In the genomic region with DNA sequence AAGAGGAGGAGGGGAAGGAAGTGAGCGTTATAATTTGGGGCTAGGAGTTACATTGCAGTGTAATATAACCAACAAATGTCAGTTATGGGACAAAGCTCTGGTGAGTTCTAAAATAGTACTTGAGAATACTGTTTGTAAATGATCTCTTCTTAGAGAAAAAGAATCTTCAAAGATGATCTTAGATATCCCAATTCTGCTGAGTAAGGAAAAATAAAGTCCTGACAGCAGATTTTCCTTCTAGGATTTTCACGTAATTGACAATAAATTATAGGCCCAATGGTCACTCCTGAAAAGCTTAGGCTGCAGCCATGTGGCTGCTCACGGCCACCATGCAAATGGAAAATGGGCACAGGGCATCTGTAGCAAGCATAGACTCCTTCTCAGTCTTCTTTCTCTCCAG, we compare ENCODE assay signal across 22 cellular contexts.
DNase-seq lines count a peak whose midpoint lies in the region; ATAC-seq, FAIRE-seq and TF ChIP-seq lines count a peak whose summit lies in the region.
"Had no signal": no experiment of that assay in that cellular context is flagged by ENCODE, and none has a peak within 500 bp of the region (broad histone marks: within the 10 kb centered on the region; RNA-seq: fewer than 3 reads in every experiment).

No MANE protein-coding gene starts in this region.

- H3K9me3 ChIP-seq in HepG2 (ENCODE audit: low read length) (no peaks in the 10 kb centered on the region), right lobe of liver (no peaks in the 10 kb centered on the region), Loucy (ENCODE audit: insufficient read depth, low read depth, low read length) (no peaks in the 10 kb centered on the region), sigmoid colon (no peaks in the 10 kb centered on the region), left lung (no peaks in the 10 kb centered on the region)
- H3K9me3 ChIP-seq: BE2C, Caco-2 had no signal

- BruUV-seq in HepG2 (replicated peaks; lab: Mats Ljungman, UMichigan): no TSS peak

- ATAC-seq in HepG2 (no peak), right lobe of liver (no peak), left lung (no peak)
- ATAC-seq: CD8-positive, alpha-beta T cell; HCT116 had no signal

- H3K36me3 Mint-ChIP-seq in glutamatergic neuron (ENCODE audit: unreplicated experiment): peaks cover 4% of the 10 kb centered on the region
- H3K36me3 Mint-ChIP-seq: CD4-positive, CD25-positive, alpha-beta regulatory T cell; CD8-positive, alpha-beta T cell had no signal

- H3K27ac Mint-ChIP-seq in glutamatergic neuron (ENCODE audit: unreplicated experiment): no peak overlapping the region
- H3K27ac Mint-ChIP-seq: CD4-positive, CD25-positive, alpha-beta regulatory T cell; CD8-positive, alpha-beta T cell; H9 had no signal

- no peak overlapping the region for H3K4me3 ChIP-seq in HepG2 (replicated peaks in 1 of 3; ENCODE audit: insufficient read depth in 1 of 3, low read depth in 2 of 3, low read length in 3 of 3)
- no peak overlapping the region for H3K4me3 ChIP-seq in right lobe of liver
- peak overlapping the region; percentile 40 for H3K4me3 ChIP-seq in Loucy (ENCODE audit: low read length, poor library complexity, severe bottlenecking)
- no peak overlapping the region for H3K4me3 ChIP-seq in sigmoid colon
- H3K4me3 ChIP-seq in left lung: no peak overlapping the region
- H3K4me3 ChIP-seq: GM23248 had no signal

- TF ChIP-seq EP300 in HepG2 (IDR thresholded peaks at IDR 0.05; ENCODE audit: low read depth in 2 of 2, low read length in 2 of 2) (no peak), HepG2 (CRISPR knock-in tag; IDR thresholded peaks at IDR 0.05; ENCODE audit: borderline replicate concordance) (no peak), sigmoid colon (IDR thresholded peaks at IDR 0.05) (no peak)

- H3K9ac ChIP-seq in HepG2 (ENCODE audit: insufficient read depth, low read depth, low read length) (no peak overlapping the region), Loucy (ENCODE audit: low read depth, low read length, poor library complexity, severe bottlenecking) (peak overlapping the region; percentile 51)
- H3K9ac ChIP-seq: GM23248 had no signal

- H3K27ac ChIP-seq in HepG2 (ENCODE audit: extremely low read length, insufficient read depth, low read length): no peak overlapping the region
- no peak overlapping the region for H3K27ac ChIP-seq in right lobe of liver
- H3K27ac ChIP-seq in sigmoid colon: no peak overlapping the region
- no peak overlapping the region for H3K27ac ChIP-seq in left lung
- H3K27ac ChIP-seq: 22Rv1, C4-2B, GM23248 had no signal

- DNase-seq in HepG2 (ENCODE audit: low spot score): no peak
- no peak for DNase-seq in right lobe of liver
- no peak for DNase-seq in glutamatergic neuron
- no peak for DNase-seq in sigmoid colon
- no peak for DNase-seq in left lung
- DNase-seq: ACHN; AML-193; BE2C; Caco-2; CD4-positive, CD25-positive, alpha-beta regulatory T cell; CD8-positive, alpha-beta T cell; DMS153; DND-41; GM23248 had no signal

- no peaks in the 10 kb centered on the region for H3K36me3 ChIP-seq in HepG2 (replicated peaks in 1 of 2; ENCODE audit: control insufficient read depth in 1 of 2, insufficient read depth in 2 of 2, low read length in 2 of 2)
- H3K36me3 ChIP-seq in right lobe of liver: no peaks in the 10 kb centered on the region
- H3K36me3 ChIP-seq in Loucy (ENCODE audit: insufficient read depth, low read length): no peaks in the 10 kb centered on the region
- H3K36me3 ChIP-seq in sigmoid colon: no peaks in the 10 kb centered on the region
- H3K36me3 ChIP-seq in left lung: no peaks in the 10 kb centered on the region
- H3K36me3 ChIP-seq: BE2C had no signal

- H3F3A ChIP-seq in Loucy (ENCODE audit: low read depth): no peaks in the 10 kb centered on the region

- H2AFZ ChIP-seq in HepG2 (ENCODE audit: low read length) (no peak overlapping the region), Loucy (ENCODE audit: low read length) (peak overlapping the region; percentile 14)
- H2AFZ ChIP-seq: GM23248 had no signal

- TF ChIP-seq RAD21 in HepG2 (CRISPR knock-in tag; IDR thresholded peaks at IDR 0.05): no peak

- peak overlapping the region; percentile 25 for H3K4me3 Mint-ChIP-seq in glutamatergic neuron (ENCODE audit: unreplicated experiment)
- H3K4me3 Mint-ChIP-seq: CD4-positive, CD25-positive, alpha-beta regulatory T cell; CD8-positive, alpha-beta T cell; H9 had no signal

- H3K79me2 ChIP-seq in HepG2 (ENCODE audit: insufficient read depth, low read length): no peaks in the 10 kb centered on the region
- H3K79me2 ChIP-seq in Loucy (ENCODE audit: insufficient read depth, low read length): no peaks in the 10 kb centered on the region

- H3K4me1 ChIP-seq in HepG2 (ENCODE audit: insufficient read depth, low read length) (no peaks in the 10 kb centered on the region), right lobe of liver (no peaks in the 10 kb centered on the region), Loucy (ENCODE audit: insufficient read depth, low read length, poor library complexity, severe bottlenecking) (peaks cover 40% of the 10 kb centered on the region), sigmoid colon (peaks cover 0 to 6% (median 0%) of the 10 kb centered on the region in 4 donors), left lung (no peaks in the 10 kb centered on the region)
- H3K4me1 ChIP-seq: BE2C, Caco-2 had no signal

- in situ Hi-C loops in HepG2 (cut with HindIII; ENCODE audit: extremely low pct_ligation_motif_present, low pct_unique_long_range_greater_than_20kb): no loop called here

- TF ChIP-seq CTCF in HepG2 (CRISPR knock-in tag; IDR thresholded peaks at IDR 0.05): no peak
- no peak for TF ChIP-seq CTCF in right lobe of liver (IDR thresholded peaks at IDR 0.05)
- TF ChIP-seq CTCF in Loucy (conservative IDR thresholded peaks at IDR 0.05; ENCODE audit: low read length): no peak
- no peak for TF ChIP-seq CTCF in glutamatergic neuron (IDR thresholded peaks at IDR 0.05; ENCODE audit: partially characterized antibody, unreplicated experiment)
- no peak for TF ChIP-seq CTCF in sigmoid colon (IDR thresholded peaks at IDR 0.05)
- no peak for TF ChIP-seq CTCF in left lung (IDR thresholded peaks at IDR 0.05)

- POLR2A ChIA-PET in HepG2 (lab: Yijun Ruan, JAX): no interaction called here

- H3K4me1 Mint-ChIP-seq in glutamatergic neuron (ENCODE audit: low read depth, unreplicated experiment): no peaks in the 10 kb centered on the region
- H3K4me1 Mint-ChIP-seq: CD4-positive, CD25-positive, alpha-beta regulatory T cell had no signal

- H3K4me2 ChIP-seq in HepG2 (ENCODE audit: low read depth, low read length) (no peak overlapping the region), Loucy (ENCODE audit: low read depth, low read length, poor library complexity, severe bottlenecking) (peak overlapping the region; percentile 56)

- CTCF ChIA-PET in HepG2 (lab: Yijun Ruan, JAX; ENCODE audit: low intra/inter-chr PET ratio, low total read pairs): no interaction called here

- H3K9me2 ChIP-seq in Loucy (replicated peaks; ENCODE audit: low read depth, low read length): no peaks in the 10 kb centered on the region

- intact Hi-C loops in HepG2 (cut with micrococcal nuclease; ENCODE audit: unreplicated experiment) (no loop called here), right lobe of liver (cut with DNase I) (no loop called here), sigmoid colon (cut with DNase I) (no loop called here), left lung (cut with DNase I) (no loop called here)

- FAIRE-seq in HepG2 (lab: Jason Lieb, UNC): no peak
- FAIRE-seq: A204.1, G401.6, GM19239 had no signal

- no peak for TF ChIP-seq POLR2A in HepG2 (IDR thresholded peaks at IDR 0.05; ENCODE audit: insufficient read depth in 1 of 2, low read depth in 2 of 2, low read length in 2 of 2)
- no peak for TF ChIP-seq POLR2A in right lobe of liver (IDR thresholded peaks at IDR 0.05)
- no peak for TF ChIP-seq POLR2A in sigmoid colon (IDR thresholded peaks at IDR 0.05)

- no peaks in the 10 kb centered on the region for H4K20me1 ChIP-seq in HepG2 (ENCODE audit: insufficient read depth, low read length)
- no peaks in the 10 kb centered on the region for H4K20me1 ChIP-seq in Loucy (ENCODE audit: insufficient read depth, low read length, poor library complexity, severe bottlenecking)

- peaks cover 7% of the 10 kb centered on the region for H3K27me3 Mint-ChIP-seq in glutamatergic neuron (ENCODE audit: unreplicated experiment)
- H3K27me3 Mint-ChIP-seq: CD4-positive, CD25-positive, alpha-beta regulatory T cell had no signal

- H3K9me3 Mint-ChIP-seq in glutamatergic neuron (ENCODE audit: unreplicated experiment): peaks cover 4% of the 10 kb centered on the region
- H3K9me3 Mint-ChIP-seq: CD8-positive, alpha-beta T cell; H9 had no signal

- 17% methylated on average over 3 of the region's 3 CpGs for WGBS in HepG2 (ENCODE audit: low lambda C conversion rate)
- 59% methylated on average over 3 of the region's 3 CpGs for WGBS in right lobe of liver (ENCODE audit: insufficient coverage, low coverage, low lambda C conversion rate, missing lambda C conversion rate)
- 83 to 92% methylated on average over 3 of the region's 3 CpGs for WGBS in sigmoid colon, 2 donors

- H3K27me3 ChIP-seq in HepG2 (ENCODE audit: control insufficient read depth in 1 of 2, insufficient read depth in 2 of 2, low read length in 2 of 2) (peaks cover 0 to 1% of the 10 kb centered on the region in 2 experiments; a peak in 2 of 5 replicates), right lobe of liver (no peaks in the 10 kb centered on the region), Loucy (ENCODE audit: insufficient read depth, low read length, poor library complexity, severe bottlenecking) (no peaks in the 10 kb centered on the region), sigmoid colon (no peaks in the 10 kb centered on the region), left lung (no peaks in the 10 kb centered on the region)
- H3K27me3 ChIP-seq: BE2C had no signal

TF ChIP-seq in HepG2, 621 proteins besides CTCF, POLR2A, EP300 and RAD21:
- peak; percentile 95 for TF ChIP-seq MAFF (IDR thresholded peaks at IDR 0.05; ENCODE audit: low read depth, low read length)
- TF ChIP-seq MAFK (conservative IDR thresholded peaks at IDR 0.05 in 1 of 2, IDR thresholded peaks at IDR 0.05 in 1 of 2; ENCODE audit: low read length in 2 of 2): peak; percentile 89 to 97
- TF ChIP-seq SRSF9 (IDR thresholded peaks at IDR 0.05; ENCODE audit: borderline replicate concordance, insufficient read depth, low read depth, low read length, poor library complexity, severe bottlenecking): no peak
